ENCODE assay signal across 12 cellular contexts in genomic region chr15:89179966-89180875, GRCh38.
A peak's percentile ranks its signal among the peaks of the same experiment; 100 is the strongest.
DNase-seq lines count a peak whose midpoint lies in the region; ATAC-seq and TF ChIP-seq lines count a peak whose summit lies in the region.
"Had no signal": no experiment of that assay in that cellular context is flagged by ENCODE, and none has a peak within 500 bp of the region (broad histone marks: within the 10 kb centered on the region; RNA-seq: fewer than 3 reads in every experiment).

No MANE protein-coding gene starts in this region.

- ATAC-seq in HG03342 (IDR thresholded peaks at IDR 0.05; ENCODE audit: unreplicated experiment), result no peak
- no peak for ATAC-seq in GM21526 (IDR thresholded peaks at IDR 0.05; ENCODE audit: low FRiP score, unreplicated experiment)
- ATAC-seq: right cardiac atrium had no signal

- DNase-seq in stimulated activated CD4-positive, alpha-beta T cell treated with anti-CD3 and anti-CD28 coated beads, Interleukin-15, amount 100 ng/mL, for 48 hours (ENCODE audit: low read depth in 2 of 2), result peak; percentile 36 to 50
- DNase-seq in stimulated activated CD4-positive, alpha-beta T cell treated with anti-CD3 and anti-CD28 coated beads, Interleukin-12 subunit alpha, Interleukin-12 subunit beta, amount 100 ng/mL, for 4 hours, result no peak
- peak; percentile 20 for DNase-seq in fibroblast of pulmonary artery (ENCODE audit: low read depth)
- no peak for DNase-seq in SKM-1 (lab: John Stamatoyannopoulos, UW; ENCODE audit: unreplicated experiment)
- DNase-seq in AML-193 (lab: John Stamatoyannopoulos, UW), result no peak
- DNase-seq: CD8-positive, alpha-beta memory T cell; colonic mucosa; HCEC 1CT; right cardiac atrium had no signal

- H4K20me1 ChIP-seq in OCI-LY3 (ENCODE audit: insufficient read depth, low read length), result no peaks in the 10 kb centered on the region

- H3K27ac ChIP-seq in OCI-LY3 (ENCODE audit: low read length), result peak overlapping the region; percentile 54
- H3K27ac ChIP-seq: colonic mucosa had no signal

- no peaks in the 10 kb centered on the region for H3K9me3 ChIP-seq in OCI-LY3 (ENCODE audit: insufficient read depth, low read length)
- H3K9me3 ChIP-seq: colonic mucosa had no signal

- H3K9ac ChIP-seq in OCI-LY3 (ENCODE audit: low read length), result no peak overlapping the region

- H3K4me3 ChIP-seq in OCI-LY3 (ENCODE audit: low read length), result peak overlapping the region; percentile 5; the same call in 1 of the 2 replicates
- no peak overlapping the region for H3K4me3 ChIP-seq in fibroblast of pulmonary artery (replicated peaks; ENCODE audit: low read depth, low read length)
- H3K4me3 ChIP-seq: colonic mucosa had no signal

- H3K4me1 ChIP-seq in OCI-LY3 (ENCODE audit: low read length), result peaks cover 33% of the 10 kb centered on the region
- H3K4me1 ChIP-seq: colonic mucosa had no signal

- no peak overlapping the region for H2AFZ ChIP-seq in OCI-LY3 (ENCODE audit: low read depth, low read length)

- H3K4me2 ChIP-seq in OCI-LY3 (ENCODE audit: low read length), result peak overlapping the region; percentile 53

- H3K79me2 ChIP-seq in OCI-LY3 (ENCODE audit: low read length), result no peaks in the 10 kb centered on the region

- no peaks in the 10 kb centered on the region for H3K27me3 ChIP-seq in OCI-LY3 (ENCODE audit: low read depth, low read length)
- H3K27me3 ChIP-seq: colonic mucosa had no signal

- peaks cover 15% of the 10 kb centered on the region for H3K36me3 ChIP-seq in OCI-LY3 (replicated peaks; ENCODE audit: low read depth, low read length)

- TF ChIP-seq CTCF in OCI-LY3 (IDR thresholded peaks at IDR 0.05; ENCODE audit: low read depth, low read length) (no peak), fibroblast of pulmonary artery (IDR thresholded peaks at IDR 0.05; ENCODE audit: low read length, missing control alignments) (no peak)

Comparison
In these comparisons a context has a peak if more than half of its experiments do, and no peak if none do; other contexts are left out.
1. DNase-seq: peak in stimulated activated CD4-positive, alpha-beta T cell treated with anti-CD3 and anti-CD28 coated beads, Interleukin-15, amount 100 ng/mL, for 48 hours (2 of 2) and fibroblast of pulmonary artery (single experiment); none in stimulated activated CD4-positive, alpha-beta T cell treated with anti-CD3 and anti-CD28 coated beads, Interleukin-12 subunit alpha, Interleukin-12 subunit beta, amount 100 ng/mL, for 4 hours (single experiment), SKM-1 (single experiment) and AML-193 (0 of 2).